In genomic region chr6:43724914-43725642, GRCh38 we compare ENCODE assay signal across 8 cellular contexts. TPM values are rescaled to one million over a fixed set of nuclear protein-coding genes. Genes with fewer than 3 reads are reported as not detected.
A peak's percentile ranks its signal among the peaks of the same experiment; 100 is the strongest.
DNase-seq lines count a peak whose midpoint lies in the region; ATAC-seq and TF ChIP-seq lines count a peak whose summit lies in the region.

No MANE protein-coding gene starts in this region.

- H3K36me3 Mint-ChIP-seq in CD4-positive, alpha-beta T cell (ENCODE audit: low read depth) = no peaks in the 10 kb centered on the region
- no peaks in the 10 kb centered on the region for H3K36me3 Mint-ChIP-seq in T-helper 17 cell (ENCODE audit: low read depth)

- no peak overlapping the region for H3K27ac ChIP-seq in CD4-positive, alpha-beta T cell (ENCODE audit: low read depth, low read length)
- H3K27ac ChIP-seq in KOPT-K1 (ENCODE audit: low read depth, low read length, poor library complexity, severe bottlenecking) (peak overlapping the region; percentile 26), adrenal gland (no peak overlapping the region)

- no peaks in the 10 kb centered on the region for H3K4me1 ChIP-seq in adrenal gland (replicated peaks in 1 of 2)

- CTCF ChIA-PET in CD4-positive, alpha-beta T cell (lab: Charles Lee) = interaction anchor here (0.8 to 1.6 kb wide), 4 partner anchors 44 to 371 kb away, joined by 3 to 8 read pairs (median 4); no protein-coding TSS in a partner anchor

- no peaks in the 10 kb centered on the region for H3K36me3 ChIP-seq in KOPT-K1 (ENCODE audit: insufficient read depth, low read length)
- no peaks in the 10 kb centered on the region for H3K36me3 ChIP-seq in adrenal gland (replicated peaks in 1 of 2)

- no peak for TF ChIP-seq CTCF in CD4-positive, alpha-beta T cell (IDR thresholded peaks at IDR 0.05)
- no peak for TF ChIP-seq CTCF in adrenal gland (IDR thresholded peaks at IDR 0.05)

- no peaks in the 10 kb centered on the region for H3K9me3 ChIP-seq in CD4-positive, alpha-beta T cell (ENCODE audit: control insufficient read depth, low read length)
- H3K9me3 ChIP-seq in KOPT-K1 (ENCODE audit: insufficient read depth, low read length, poor library complexity, severe bottlenecking) (no peaks in the 10 kb centered on the region), T-helper 17 cell (ENCODE audit: control insufficient read depth, low read length, poor library complexity, severe bottlenecking) (no peaks in the 10 kb centered on the region), adrenal gland (replicated peaks in 1 of 3) (no peaks in the 10 kb centered on the region)

- H3K4me1 Mint-ChIP-seq in CD4-positive, alpha-beta T cell (ENCODE audit: low read depth) = peaks cover 30% of the 10 kb centered on the region
- peaks cover 25% of the 10 kb centered on the region for H3K4me1 Mint-ChIP-seq in T-helper 17 cell

- H3K9me3 Mint-ChIP-seq in CD4-positive, alpha-beta T cell = no peaks in the 10 kb centered on the region

- TF ChIP-seq POLR2A in adrenal gland (IDR thresholded peaks at IDR 0.05) = no peak

- POLR2A ChIA-PET in CD4-positive, alpha-beta T cell (lab: Charles Lee) = interaction anchor here (0.9 to 1.3 kb wide), 5 partner anchors 44 to 543 kb away, joined by 3 to 15 read pairs (median 4); partner anchors contain the start of genes CUL9 and HSP90AB1

- no peaks in the 10 kb centered on the region for H3K27me3 ChIP-seq in CD4-positive, alpha-beta T cell (ENCODE audit: control insufficient read depth, insufficient read depth, low read length)
- no peaks in the 10 kb centered on the region for H3K27me3 ChIP-seq in adrenal gland

- peak; percentile 84 for ATAC-seq in CD4-positive, alpha-beta T cell (ENCODE audit: poor library complexity)
- ATAC-seq in GM21423 (IDR thresholded peaks at IDR 0.05; ENCODE audit: unreplicated experiment) (peak; percentile 61), T-helper 17 cell (peak; percentile 86), left colon (peak; percentile 90)

- peak overlapping the region; percentile 85 for H3K27ac Mint-ChIP-seq in CD4-positive, alpha-beta T cell
- H3K27ac Mint-ChIP-seq in T-helper 17 cell = peak overlapping the region; percentile 88

- H3K4me3 Mint-ChIP-seq in CD4-positive, alpha-beta T cell = peak overlapping the region; percentile 61
- H3K4me3 Mint-ChIP-seq in T-helper 17 cell = peak overlapping the region; percentile 68

- H3K27me3 Mint-ChIP-seq in CD4-positive, alpha-beta T cell = no peaks in the 10 kb centered on the region
- peaks cover 2% of the 10 kb centered on the region for H3K27me3 Mint-ChIP-seq in T-helper 17 cell

- WGBS in adrenal gland, 4 donors = 63 to 72% (median 66%) methylated on average over 10 to 17 of the region's 17 CpGs

- H3K4me3 ChIP-seq in adrenal gland = no peak overlapping the region

- DNase-seq in CD4-positive, alpha-beta T cell = peak; percentile 30 to 84 (median 47)
- peak; percentile 40 to 61 (median 48) for DNase-seq in T-helper 17 cell
- peak in 6 of 7 donors; percentile 37 to 67 (median 55) for DNase-seq in adrenal gland
- DNase-seq in left colon = peak; percentile 90 to 95
- peak; percentile 72 to 77 for DNase-seq in stimulated activated CD8-positive, alpha-beta memory T cell treated with anti-CD3 and anti-CD28 coated beads, Interleukin-15, amount 100 ng/mL, for 48 hours (ENCODE audit: low read depth in 2 of 2)
- DNase-seq in DMS114 treated with DMSO at 0.1 percent for 48 hours (lab: John Stamatoyannopoulos, UW; ENCODE audit: unreplicated experiment) = no peak

- intact Hi-C loops in CD4-positive, alpha-beta T cell (cut with DNase I, micrococcal nuclease) = loop anchor here (1.0 to 5.0 kb wide), 4 partner anchors 48 to 354 kb away; no protein-coding TSS in a partner anchor
- intact Hi-C loops in adrenal gland (cut with DNase I) (loop anchor here (2.0 to 10.0 kb wide), 2 partner anchors 358 to 360 kb away; no protein-coding TSS in a partner anchor), left colon (cut with DNase I, micrococcal nuclease) (no loop called here)

RNA-seq across cellular contexts. Expression of gene MRPS18A, which starts 37.5 kb away (rescaled TPM):
- total RNA-seq in CD4-positive, alpha-beta T cell = 10 to 100 TPM; 26.1 to 27.7 TPM
- total RNA-seq in T-helper 17 cell (10 to 100 TPM; 24.2 to 29.8 TPM), adrenal gland (10 to 100 TPM; 47.8 to 64.8 (median 52.0) TPM), left colon (10 to 100 TPM; 56.9 to 69.4 TPM)
- polyA plus RNA-seq in adrenal gland = 10 to 100 TPM; 24.8 to 75.1 (median 33.1) TPM

RNA-seq across cellular contexts. Expression of gene VEGFA, which starts 44.9 kb away (rescaled TPM):
- total RNA-seq in CD4-positive, alpha-beta T cell = 1 to 10 TPM; 3.5 to 3.7 TPM
- total RNA-seq in T-helper 17 cell (1 to 10 TPM; 5.6 to 6.3 TPM), adrenal gland (100 to 1,000 TPM in 3 of 8 donors, 10 to 100 TPM in 5; 31.5 to 343 (median 67.0) TPM), left colon (100 to 1,000 TPM; 107 to 110 TPM)
- polyA plus RNA-seq in adrenal gland = 100 to 1,000 TPM in 2 of 3 donors, 10 to 100 TPM in 1; 89.5 to 146 (median 129) TPM

Comparison
In these comparisons a context has a peak if more than half of its experiments do, and no peak if none do; other contexts are left out.
1. RNA of gene VEGFA, which starts 44.9 kb away (total RNA-seq): 107 to 110 TPM in left colon and 31.5 to 343 TPM in adrenal gland; 5.6 to 6.3 TPM in T-helper 17 cell and 3.5 to 3.7 TPM in CD4-positive, alpha-beta T cell; every median in the first group is over 4 times any median in the second.
2. intact Hi-C loops: an anchor here in CD4-positive, alpha-beta T cell (1.0 to 5.0 kb wide) and adrenal gland (2.0 to 10.0 kb wide); none called in left colon.
3. Peak in every context shown above with its lines, with median percentiles within 50 percentile points of each other: ATAC-seq.